ENCODE assay signal across 35 cellular contexts in the genomic region with DNA sequence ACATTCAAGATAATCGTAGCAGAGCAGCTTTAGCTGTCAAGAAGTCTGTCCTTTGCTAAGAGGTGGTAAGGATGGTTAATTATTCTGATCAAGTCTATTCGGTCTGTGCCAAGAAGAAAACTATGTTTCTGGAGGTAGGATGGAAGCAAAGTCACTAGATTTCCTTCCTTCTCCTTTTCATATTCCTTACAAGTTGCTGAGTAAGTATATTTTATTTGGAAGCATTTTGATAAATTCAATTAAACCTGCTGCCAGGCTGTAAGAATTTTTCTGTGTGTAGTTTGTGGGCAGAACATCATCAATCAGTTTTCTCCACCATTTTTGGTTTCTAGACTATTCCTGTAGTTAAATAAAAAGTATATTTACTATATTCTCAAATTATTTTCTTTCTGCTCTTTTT.
"Had no signal": no experiment of that assay in that cellular context is flagged by ENCODE, and none has a peak within 500 bp of the region (broad histone marks: within the 10 kb centered on the region; RNA-seq: fewer than 3 reads in every experiment).

No MANE protein-coding gene starts in this region.

- H3K27ac Mint-ChIP-seq: activated B cell treated with CpG ODN at 0.5 μM for 24 hours; activated CD4-positive, alpha-beta memory T cell treated with anti-CD3 and anti-CD28 coated beads, Interleukin-2, amount 10 ng/mL, durations not matched to agents 7 days and 5 days; activated CD4-positive, alpha-beta T cell treated with anti-CD3 and anti-CD28 coated beads, Interleukin-2, amount 10 ng/mL, durations not matched to agents 24 days and 14 days; activated CD8-positive, alpha-beta memory T cell treated with anti-CD3 and anti-CD28 coated beads, Interleukin-2, amount 10 ng/mL, durations not matched to agents 7 days and 5 days; activated CD8-positive, alpha-beta T cell treated with anti-CD3 and anti-CD28 coated beads, Interleukin-2, amount 10 ng/mL, durations not matched to agents 7 days and 5 days; activated naive CD4-positive, alpha-beta T cell treated with anti-CD3 and anti-CD28 coated beads, Interleukin-2, amount 10 ng/mL, durations not matched to agents 7 days and 5 days; activated naive CD4-positive, alpha-beta T cell treated with anti-CD3 and anti-CD28 coated beads, Interleukin-2, amount 50 U/mL, for 72 hours; activated naive CD8-positive, alpha-beta T cell treated with anti-CD3 and anti-CD28 coated beads for 36 hours; activated T-cell treated with anti-CD3 and anti-CD28 coated beads, Interleukin-2, amount 50 U/mL, for 24 hours; activated T-helper 2 cell treated with anti-CD3 and anti-CD28 coated beads, Interferon-gamma antibody, Interleukin-2, Interleukin-4, amounts not matched to agents 10 μg/mL and 5 μg/mL and 100 μg/mL, durations not matched to agents 14 hours and 24 hours and 36 hours; T-helper 1 cell treated with Interleukin-12 subunit alpha and Interleukin-12 subunit beta and Interleukin-4 antibody, amounts not matched to agents 30 μg/mL and 1 μg/mL, for 36 hours; T-helper 2 cell treated with Interferon-gamma antibody and Interleukin-4, amounts not matched to agents 5 μg/mL and 100 μg/mL, for 36 hours had no signal

- FAIRE-seq: bronchial epithelial cell had no signal

- H3K9me3 ChIP-seq: adrenal gland, ascending aorta had no signal

- H3K36me3 ChIP-seq: adrenal gland, ascending aorta, cardiac muscle cell had no signal

- H3K4me1 Mint-ChIP-seq: activated B cell treated with CpG ODN at 0.5 μM for 24 hours; activated CD4-positive, alpha-beta memory T cell treated with anti-CD3 and anti-CD28 coated beads, Interleukin-2, amount 10 ng/mL, durations not matched to agents 7 days and 5 days; activated CD4-positive, alpha-beta T cell treated with anti-CD3 and anti-CD28 coated beads, Interleukin-2, amount 10 ng/mL, durations not matched to agents 24 days and 14 days; activated CD8-positive, alpha-beta memory T cell treated with anti-CD3 and anti-CD28 coated beads, Interleukin-2, amount 10 ng/mL, durations not matched to agents 7 days and 5 days; activated naive CD4-positive, alpha-beta T cell treated with anti-CD3 and anti-CD28 coated beads, Interleukin-2, amount 10 ng/mL, durations not matched to agents 7 days and 5 days; activated naive CD8-positive, alpha-beta T cell treated with anti-CD3 and anti-CD28 coated beads for 36 hours; central memory CD8-positive, alpha-beta T cell had no signal

- H3K4me1 ChIP-seq: adrenal gland, ascending aorta had no signal

- H3K36me3 Mint-ChIP-seq: activated CD8-positive, alpha-beta memory T cell treated with anti-CD3 and anti-CD28 coated beads, Interleukin-2, amount 10 ng/mL, durations not matched to agents 7 days and 5 days; activated naive CD4-positive, alpha-beta T cell treated with anti-CD3 and anti-CD28 coated beads, Interleukin-2, amount 10 ng/mL, durations not matched to agents 7 days and 5 days had no signal

- H3K27ac ChIP-seq: adrenal gland, ascending aorta, cardiac muscle cell, VCaP had no signal

- H3K4me3 ChIP-seq: adrenal gland, ascending aorta, cardiac muscle cell had no signal

- H3K9me3 Mint-ChIP-seq: activated CD4-positive, alpha-beta memory T cell treated with anti-CD3 and anti-CD28 coated beads, Interleukin-2, amount 10 ng/mL, durations not matched to agents 7 days and 5 days; activated CD4-positive, alpha-beta T cell treated with anti-CD3 and anti-CD28 coated beads, Interleukin-2, amount 10 ng/mL, durations not matched to agents 24 days and 14 days; activated naive CD4-positive, alpha-beta T cell treated with anti-CD3 and anti-CD28 coated beads, Interleukin-2, amount 10 ng/mL, durations not matched to agents 7 days and 5 days; activated naive CD8-positive, alpha-beta T cell treated with anti-CD3 and anti-CD28 coated beads for 36 hours; activated T-cell treated with anti-CD3 and anti-CD28 coated beads, Interleukin-2, amount 50 U/mL, for 24 hours; activated T-helper 2 cell treated with anti-CD3 and anti-CD28 coated beads, Interferon-gamma antibody, Interleukin-2, Interleukin-4, amounts not matched to agents 10 μg/mL and 5 μg/mL and 100 μg/mL, durations not matched to agents 14 hours and 24 hours and 36 hours; T-helper 1 cell treated with Interleukin-12 subunit alpha and Interleukin-12 subunit beta and Interleukin-4 antibody, amounts not matched to agents 30 μg/mL and 1 μg/mL, for 36 hours; T-helper 2 cell treated with Interferon-gamma antibody and Interleukin-4, amounts not matched to agents 5 μg/mL and 100 μg/mL, for 36 hours had no signal

- ATAC-seq: activated CD8-positive, alpha-beta memory T cell treated with anti-CD3 and anti-CD28 coated beads, Interleukin-2, amount 10 ng/mL, durations not matched to agents 7 days and 5 days; activated CD8-positive, alpha-beta T cell treated with anti-CD3 and anti-CD28 coated beads, Interleukin-2, amount 10 ng/mL, durations not matched to agents 7 days and 5 days; activated naive CD4-positive, alpha-beta T cell treated with anti-CD3 and anti-CD28 coated beads, Interleukin-2, amount 50 U/mL, for 72 hours had no signal

- H3K27me3 ChIP-seq: adrenal gland, ascending aorta, cardiac muscle cell had no signal

- H3K4me3 Mint-ChIP-seq: activated B cell treated with CpG ODN at 0.5 μM for 24 hours; activated CD4-positive, alpha-beta memory T cell treated with anti-CD3 and anti-CD28 coated beads, Interleukin-2, amount 10 ng/mL, durations not matched to agents 7 days and 5 days; activated CD4-positive, alpha-beta T cell treated with anti-CD3 and anti-CD28 coated beads, Interleukin-2, amount 10 ng/mL, durations not matched to agents 24 days and 14 days; activated CD8-positive, alpha-beta memory T cell treated with anti-CD3 and anti-CD28 coated beads, Interleukin-2, amount 10 ng/mL, durations not matched to agents 7 days and 5 days; activated CD8-positive, alpha-beta T cell treated with anti-CD3 and anti-CD28 coated beads, Interleukin-2, amount 10 ng/mL, durations not matched to agents 7 days and 5 days; activated naive CD4-positive, alpha-beta T cell treated with anti-CD3 and anti-CD28 coated beads, Interleukin-2, amount 10 ng/mL, durations not matched to agents 7 days and 5 days; activated naive CD8-positive, alpha-beta T cell treated with anti-CD3 and anti-CD28 coated beads for 36 hours; activated T-cell treated with anti-CD3 and anti-CD28 coated beads, Interleukin-2, amount 50 U/mL, for 24 hours; brain; central memory CD8-positive, alpha-beta T cell; T-helper 1 cell treated with Interleukin-12 subunit alpha and Interleukin-12 subunit beta and Interleukin-4 antibody, amounts not matched to agents 30 μg/mL and 1 μg/mL, for 36 hours; T-helper 2 cell treated with Interferon-gamma antibody and Interleukin-4, amounts not matched to agents 5 μg/mL and 100 μg/mL, for 36 hours had no signal

- H3K27me3 Mint-ChIP-seq: activated B cell treated with CpG ODN at 0.5 μM for 24 hours; activated CD4-positive, alpha-beta memory T cell treated with anti-CD3 and anti-CD28 coated beads, Interleukin-2, amount 10 ng/mL, durations not matched to agents 7 days and 5 days; activated CD4-positive, alpha-beta T cell treated with anti-CD3 and anti-CD28 coated beads, Interleukin-2, amount 10 ng/mL, durations not matched to agents 24 days and 14 days; activated CD8-positive, alpha-beta memory T cell treated with anti-CD3 and anti-CD28 coated beads, Interleukin-2, amount 10 ng/mL, durations not matched to agents 7 days and 5 days; activated naive CD4-positive, alpha-beta T cell treated with anti-CD3 and anti-CD28 coated beads, Interleukin-2, amount 10 ng/mL, durations not matched to agents 7 days and 5 days; activated naive CD8-positive, alpha-beta T cell treated with anti-CD3 and anti-CD28 coated beads for 36 hours; activated T-cell treated with anti-CD3 and anti-CD28 coated beads, Interleukin-2, amount 50 U/mL, for 24 hours; central memory CD8-positive, alpha-beta T cell had no signal

- DNase-seq: activated B cell treated with CpG ODN at 0.5 μM for 24 hours; activated CD4-positive, alpha-beta memory T cell treated with anti-CD3 and anti-CD28 coated beads, Interleukin-2, amount 10 ng/mL, durations not matched to agents 7 days and 5 days; activated CD4-positive, alpha-beta T cell treated with anti-CD3 and anti-CD28 coated beads for 4 hours; activated CD4-positive, alpha-beta T cell treated with anti-CD3 and anti-CD28 coated beads, Interleukin-2, amount 10 ng/mL, durations not matched to agents 24 days and 14 days; activated CD4-positive, alpha-beta T cell treated with anti-CD3 and anti-CD28 coated beads, Interleukin-2, amount 50 U/mL, for 1 hour; activated CD4-positive, alpha-beta T cell treated with anti-CD3 and anti-CD28 coated beads, Interleukin-2, amount 50 U/mL, for 4 hours; activated CD4-positive, CD25-positive, alpha-beta regulatory T cell treated with anti-CD3 and anti-CD28 coated beads, Interleukin-2, amount 50 U/mL, for 72 hours; activated CD8-positive, alpha-beta memory T cell treated with anti-CD3 and anti-CD28 coated beads for 24 hours; activated CD8-positive, alpha-beta memory T cell treated with anti-CD3 and anti-CD28 coated beads, Interleukin-2, amount 10 ng/mL, durations not matched to agents 7 days and 5 days; activated CD8-positive, alpha-beta memory T cell treated with anti-CD3 and anti-CD28 coated beads, Interleukin-2, amount 50 U/mL, for 48 hours; activated CD8-positive, alpha-beta T cell treated with anti-CD3 and anti-CD28 coated beads, Interleukin-2, amount 10 ng/mL, durations not matched to agents 7 days and 5 days; activated effector memory CD4-positive, alpha-beta T cell treated with Interleukin-2 at 50 U/mL for 16 hours; activated gamma-delta T cell; activated naive CD4-positive, alpha-beta T cell treated with anti-CD3 and anti-CD28 coated beads, Interleukin-2, amount 10 ng/mL, durations not matched to agents 7 days and 5 days; activated naive CD4-positive, alpha-beta T cell treated with Interleukin-2 at 50 U/mL for 16 hours; activated naive CD8-positive, alpha-beta T cell treated with anti-CD3 and anti-CD28 coated beads for 36 hours; activated T-cell treated with anti-CD3 and anti-CD28 coated beads, Interleukin-2, amount 50 U/mL, for 24 hours; activated T-cell treated with anti-CD3 and anti-CD28 coated beads, Interleukin-2, amount 50 U/mL, for 48 hours; adrenal gland; amniotic stem cell; caudate nucleus; cerebellar nuclear complex; T-helper 1 cell; T-helper 2 cell; T-helper 9 cell had no signal
